Comparison of ENCODE assay signal across 1 cellular context in genomic region chr1:6026095-6026809, GRCh38.
A peak's percentile ranks its signal among the peaks of the same experiment; 100 is the strongest.
TF ChIP-seq lines count a peak whose summit lies in the region.

No MANE protein-coding gene starts in this region.

TF ChIP-seq in GM12878, 131 proteins besides CTCF, POLR2A, EP300 and RAD21 (continued from another document and continues in another):
- TF ChIP-seq E2F4 (IDR thresholded peaks at IDR 0.05; ENCODE audit: low read depth, low read length) (no peak), NR2C1 (IDR thresholded peaks at IDR 0.05) (peak; percentile 6; the same call in 1 of the 2 replicates), NFYA (IDR thresholded peaks at IDR 0.05; ENCODE audit: borderline replicate concordance, low read depth, low read length) (no peak), KDM1A (IDR thresholded peaks at IDR 0.05; ENCODE audit: borderline replicate concordance) (no peak), EGR1 (IDR thresholded peaks at IDR 0.05; ENCODE audit: borderline replicate concordance in 1 of 2, low read depth in 2 of 2, low read length in 2 of 2) (no peak), CREB1 (IDR thresholded peaks at IDR 0.05; ENCODE audit: low read depth) (0 out of 2 replicates have a peak, but pooled peaks have one; percentile 26), DPF2 (IDR thresholded peaks at IDR 0.05) (no peak), CBX3 (IDR thresholded peaks at IDR 0.05; ENCODE audit: borderline replicate concordance, low read depth) (no peak), SRF (IDR thresholded peaks at IDR 0.05; ENCODE audit: low read depth in 2 of 2, low read length in 2 of 2) (no peak), MXI1 (IDR thresholded peaks at IDR 0.05; ENCODE audit: low read depth, low read length) (peak; percentile 98), ASH2L (IDR thresholded peaks at IDR 0.05; ENCODE audit: borderline replicate concordance, low read depth) (no peak), USF1 (IDR thresholded peaks at IDR 0.05; ENCODE audit: borderline replicate concordance, extremely low read length, insufficient read depth, low read depth, low read length) (peak; percentile 68), SPI1 (IDR thresholded peaks at IDR 0.05; ENCODE audit: borderline replicate concordance, insufficient read depth, low read depth, low read length) (no peak), ZNF274 (IDR thresholded peaks at IDR 0.05; ENCODE audit: insufficient read depth, insufficient read length) (no peak), CHD1 (IDR thresholded peaks at IDR 0.05; ENCODE audit: low read depth, low read length) (no peak), IKZF1 (conservative IDR thresholded peaks at IDR 0.05) (peak; percentile 73), HDAC6 (IDR thresholded peaks at IDR 0.05; ENCODE audit: unreplicated experiment) (peak; percentile 27), SMAD5 (IDR thresholded peaks at IDR 0.05; ENCODE audit: low read depth) (no peak), NR2F1 (conservative IDR thresholded peaks at IDR 0.05) (peak; percentile 92), CREM (IDR thresholded peaks at IDR 0.05; ENCODE audit: low read depth) (peak; percentile 56; the same call in 1 of the 2 replicates), WRNIP1 (IDR thresholded peaks at IDR 0.05; ENCODE audit: borderline replicate concordance, low read depth, low read length) (no peak), CBFB (IDR thresholded peaks at IDR 0.05; ENCODE audit: low read depth) (peak; percentile 59; the same call in 1 of the 2 replicates), FOXM1 (IDR thresholded peaks at IDR 0.05; ENCODE audit: low read depth, low read length) (no peak), MYC (IDR thresholded peaks at IDR 0.05; ENCODE audit: insufficient read depth, insufficient read length, insufficient replicate concordance, low read length, severe bottlenecking) (peak; percentile 17), HDAC2 (IDR thresholded peaks at IDR 0.05) (no peak), MTA3 (IDR thresholded peaks at IDR 0.05; ENCODE audit: borderline replicate concordance, low read length) (no peak), JUND (IDR thresholded peaks at IDR 0.05; ENCODE audit: low read depth, low read length) (no peak), PAX8 (IDR thresholded peaks at IDR 0.05) (no peak), ZNF24 (IDR thresholded peaks at IDR 0.05) (no peak), NFIC (IDR thresholded peaks at IDR 0.05; ENCODE audit: low read depth, low read length) (no peak), HSF1 (IDR thresholded peaks at IDR 0.05; ENCODE audit: low read depth, low read length) (no peak), NBN (IDR thresholded peaks at IDR 0.05) (peak; percentile 61; the same call in 1 of the 2 replicates), IRF3 (IDR thresholded peaks at IDR 0.05) (no peak), ZSCAN29 (IDR thresholded peaks at IDR 0.05) (no peak), HCFC1 (IDR thresholded peaks at IDR 0.05; ENCODE audit: low read length) (0 out of 2 replicates have a peak, but pooled peaks have one; percentile 26), RELA (IDR thresholded peaks at IDR 0.05; ENCODE audit: borderline replicate concordance, partially characterized antibody) (no peak), MTA2 (IDR thresholded peaks at IDR 0.05; ENCODE audit: low read depth) (no peak; the same call in 1 of the 2 replicates), SUZ12 (IDR thresholded peaks at IDR 0.05; ENCODE audit: unreplicated experiment) (no peak), EED (IDR thresholded peaks at IDR 0.05; ENCODE audit: low read depth) (no peak), SREBF1 (IDR thresholded peaks at IDR 0.05; ENCODE audit: low read length) (no peak)
- TF ChIP-seq, protein P1, sequence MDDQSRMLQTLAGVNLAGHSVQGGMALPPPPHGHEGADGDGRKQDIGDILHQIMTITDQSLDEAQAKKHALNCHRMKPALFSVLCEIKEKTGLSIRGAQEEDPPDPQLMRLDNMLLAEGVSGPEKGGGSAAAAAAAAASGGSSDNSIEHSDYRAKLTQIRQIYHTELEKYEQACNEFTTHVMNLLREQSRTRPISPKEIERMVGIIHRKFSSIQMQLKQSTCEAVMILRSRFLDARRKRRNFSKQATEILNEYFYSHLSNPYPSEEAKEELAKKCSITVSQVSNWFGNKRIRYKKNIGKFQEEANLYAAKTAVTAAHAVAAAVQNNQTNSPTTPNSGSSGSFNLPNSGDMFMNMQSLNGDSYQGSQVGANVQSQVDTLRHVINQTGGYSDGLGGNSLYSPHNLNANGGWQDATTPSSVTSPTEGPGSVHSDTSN (IDR thresholded peaks at IDR 0.05; ENCODE audit: insufficient replicate concordance, low read depth, low read length) = peak; percentile 14
- TF ChIP-seq, protein P2, sequence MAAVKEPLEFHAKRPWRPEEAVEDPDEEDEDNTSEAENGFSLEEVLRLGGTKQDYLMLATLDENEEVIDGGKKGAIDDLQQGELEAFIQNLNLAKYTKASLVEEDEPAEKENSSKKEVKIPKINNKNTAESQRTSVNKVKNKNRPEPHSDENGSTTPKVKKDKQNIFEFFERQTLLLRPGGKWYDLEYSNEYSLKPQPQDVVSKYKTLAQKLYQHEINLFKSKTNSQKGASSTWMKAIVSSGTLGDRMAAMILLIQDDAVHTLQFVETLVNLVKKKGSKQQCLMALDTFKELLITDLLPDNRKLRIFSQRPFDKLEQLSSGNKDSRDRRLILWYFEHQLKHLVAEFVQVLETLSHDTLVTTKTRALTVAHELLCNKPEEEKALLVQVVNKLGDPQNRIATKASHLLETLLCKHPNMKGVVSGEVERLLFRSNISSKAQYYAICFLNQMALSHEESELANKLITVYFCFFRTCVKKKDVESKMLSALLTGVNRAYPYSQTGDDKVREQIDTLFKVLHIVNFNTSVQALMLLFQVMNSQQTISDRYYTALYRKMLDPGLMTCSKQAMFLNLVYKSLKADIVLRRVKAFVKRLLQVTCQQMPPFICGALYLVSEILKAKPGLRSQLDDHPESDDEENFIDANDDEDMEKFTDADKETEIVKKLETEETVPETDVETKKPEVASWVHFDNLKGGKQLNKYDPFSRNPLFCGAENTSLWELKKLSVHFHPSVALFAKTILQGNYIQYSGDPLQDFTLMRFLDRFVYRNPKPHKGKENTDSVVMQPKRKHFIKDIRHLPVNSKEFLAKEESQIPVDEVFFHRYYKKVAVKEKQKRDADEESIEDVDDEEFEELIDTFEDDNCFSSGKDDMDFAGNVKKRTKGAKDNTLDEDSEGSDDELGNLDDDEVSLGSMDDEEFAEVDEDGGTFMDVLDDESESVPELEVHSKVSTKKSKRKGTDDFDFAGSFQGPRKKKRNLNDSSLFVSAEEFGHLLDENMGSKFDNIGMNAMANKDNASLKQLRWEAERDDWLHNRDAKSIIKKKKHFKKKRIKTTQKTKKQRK (IDR thresholded peaks at IDR 0.05; ENCODE audit: low read depth, low read length) = no peak
- TF ChIP-seq, protein P3, sequence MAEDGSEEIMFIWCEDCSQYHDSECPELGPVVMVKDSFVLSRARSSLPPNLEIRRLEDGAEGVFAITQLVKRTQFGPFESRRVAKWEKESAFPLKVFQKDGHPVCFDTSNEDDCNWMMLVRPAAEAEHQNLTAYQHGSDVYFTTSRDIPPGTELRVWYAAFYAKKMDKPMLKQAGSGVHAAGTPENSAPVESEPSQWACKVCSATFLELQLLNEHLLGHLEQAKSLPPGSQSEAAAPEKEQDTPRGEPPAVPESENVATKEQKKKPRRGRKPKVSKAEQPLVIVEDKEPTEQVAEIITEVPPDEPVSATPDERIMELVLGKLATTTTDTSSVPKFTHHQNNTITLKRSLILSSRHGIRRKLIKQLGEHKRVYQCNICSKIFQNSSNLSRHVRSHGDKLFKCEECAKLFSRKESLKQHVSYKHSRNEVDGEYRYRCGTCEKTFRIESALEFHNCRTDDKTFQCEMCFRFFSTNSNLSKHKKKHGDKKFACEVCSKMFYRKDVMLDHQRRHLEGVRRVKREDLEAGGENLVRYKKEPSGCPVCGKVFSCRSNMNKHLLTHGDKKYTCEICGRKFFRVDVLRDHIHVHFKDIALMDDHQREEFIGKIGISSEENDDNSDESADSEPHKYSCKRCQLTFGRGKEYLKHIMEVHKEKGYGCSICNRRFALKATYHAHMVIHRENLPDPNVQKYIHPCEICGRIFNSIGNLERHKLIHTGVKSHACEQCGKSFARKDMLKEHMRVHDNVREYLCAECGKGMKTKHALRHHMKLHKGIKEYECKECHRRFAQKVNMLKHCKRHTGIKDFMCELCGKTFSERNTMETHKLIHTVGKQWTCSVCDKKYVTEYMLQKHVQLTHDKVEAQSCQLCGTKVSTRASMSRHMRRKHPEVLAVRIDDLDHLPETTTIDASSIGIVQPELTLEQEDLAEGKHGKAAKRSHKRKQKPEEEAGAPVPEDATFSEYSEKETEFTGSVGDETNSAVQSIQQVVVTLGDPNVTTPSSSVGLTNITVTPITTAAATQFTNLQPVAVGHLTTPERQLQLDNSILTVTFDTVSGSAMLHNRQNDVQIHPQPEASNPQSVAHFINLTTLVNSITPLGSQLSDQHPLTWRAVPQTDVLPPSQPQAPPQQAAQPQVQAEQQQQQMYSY (CRISPR knock-in tag; IDR thresholded peaks at IDR 0.05) = no peak
- TF ChIP-seq, protein P4, sequence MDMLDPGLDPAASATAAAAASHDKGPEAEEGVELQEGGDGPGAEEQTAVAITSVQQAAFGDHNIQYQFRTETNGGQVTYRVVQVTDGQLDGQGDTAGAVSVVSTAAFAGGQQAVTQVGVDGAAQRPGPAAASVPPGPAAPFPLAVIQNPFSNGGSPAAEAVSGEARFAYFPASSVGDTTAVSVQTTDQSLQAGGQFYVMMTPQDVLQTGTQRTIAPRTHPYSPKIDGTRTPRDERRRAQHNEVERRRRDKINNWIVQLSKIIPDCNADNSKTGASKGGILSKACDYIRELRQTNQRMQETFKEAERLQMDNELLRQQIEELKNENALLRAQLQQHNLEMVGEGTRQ (IDR thresholded peaks at IDR 0.05; ENCODE audit: borderline replicate concordance, low read depth, low read length) = peak; percentile 22
- TF ChIP-seq, protein P5, sequence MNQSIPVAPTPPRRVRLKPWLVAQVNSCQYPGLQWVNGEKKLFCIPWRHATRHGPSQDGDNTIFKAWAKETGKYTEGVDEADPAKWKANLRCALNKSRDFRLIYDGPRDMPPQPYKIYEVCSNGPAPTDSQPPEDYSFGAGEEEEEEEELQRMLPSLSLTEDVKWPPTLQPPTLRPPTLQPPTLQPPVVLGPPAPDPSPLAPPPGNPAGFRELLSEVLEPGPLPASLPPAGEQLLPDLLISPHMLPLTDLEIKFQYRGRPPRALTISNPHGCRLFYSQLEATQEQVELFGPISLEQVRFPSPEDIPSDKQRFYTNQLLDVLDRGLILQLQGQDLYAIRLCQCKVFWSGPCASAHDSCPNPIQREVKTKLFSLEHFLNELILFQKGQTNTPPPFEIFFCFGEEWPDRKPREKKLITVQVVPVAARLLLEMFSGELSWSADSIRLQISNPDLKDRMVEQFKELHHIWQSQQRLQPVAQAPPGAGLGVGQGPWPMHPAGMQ (IDR thresholded peaks at IDR 0.05; ENCODE audit: borderline replicate concordance) = no peak
- TF ChIP-seq, protein P6, sequence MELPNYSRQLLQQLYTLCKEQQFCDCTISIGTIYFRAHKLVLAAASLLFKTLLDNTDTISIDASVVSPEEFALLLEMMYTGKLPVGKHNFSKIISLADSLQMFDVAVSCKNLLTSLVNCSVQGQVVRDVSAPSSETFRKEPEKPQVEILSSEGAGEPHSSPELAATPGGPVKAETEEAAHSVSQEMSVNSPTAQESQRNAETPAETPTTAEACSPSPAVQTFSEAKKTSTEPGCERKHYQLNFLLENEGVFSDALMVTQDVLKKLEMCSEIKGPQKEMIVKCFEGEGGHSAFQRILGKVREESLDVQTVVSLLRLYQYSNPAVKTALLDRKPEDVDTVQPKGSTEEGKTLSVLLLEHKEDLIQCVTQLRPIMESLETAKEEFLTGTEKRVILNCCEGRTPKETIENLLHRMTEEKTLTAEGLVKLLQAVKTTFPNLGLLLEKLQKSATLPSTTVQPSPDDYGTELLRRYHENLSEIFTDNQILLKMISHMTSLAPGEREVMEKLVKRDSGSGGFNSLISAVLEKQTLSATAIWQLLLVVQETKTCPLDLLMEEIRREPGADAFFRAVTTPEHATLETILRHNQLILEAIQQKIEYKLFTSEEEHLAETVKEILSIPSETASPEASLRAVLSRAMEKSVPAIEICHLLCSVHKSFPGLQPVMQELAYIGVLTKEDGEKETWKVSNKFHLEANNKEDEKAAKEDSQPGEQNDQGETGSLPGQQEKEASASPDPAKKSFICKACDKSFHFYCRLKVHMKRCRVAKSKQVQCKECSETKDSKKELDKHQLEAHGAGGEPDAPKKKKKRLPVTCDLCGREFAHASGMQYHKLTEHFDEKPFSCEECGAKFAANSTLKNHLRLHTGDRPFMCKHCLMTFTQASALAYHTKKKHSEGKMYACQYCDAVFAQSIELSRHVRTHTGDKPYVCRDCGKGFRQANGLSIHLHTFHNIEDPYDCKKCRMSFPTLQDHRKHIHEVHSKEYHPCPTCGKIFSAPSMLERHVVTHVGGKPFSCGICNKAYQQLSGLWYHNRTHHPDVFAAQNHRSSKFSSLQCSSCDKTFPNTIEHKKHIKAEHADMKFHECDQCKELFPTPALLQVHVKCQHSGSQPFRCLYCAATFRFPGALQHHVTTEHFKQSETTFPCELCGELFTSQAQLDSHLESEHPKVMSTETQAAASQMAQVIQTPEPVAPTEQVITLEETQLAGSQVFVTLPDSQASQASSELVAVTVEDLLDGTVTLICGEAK (IDR thresholded peaks at IDR 0.05; ENCODE audit: borderline replicate concordance) = peak; percentile 5; the same call in 1 of the 2 replicates
